ENCODE assay signal across 12 cellular contexts in the genomic region with DNA sequence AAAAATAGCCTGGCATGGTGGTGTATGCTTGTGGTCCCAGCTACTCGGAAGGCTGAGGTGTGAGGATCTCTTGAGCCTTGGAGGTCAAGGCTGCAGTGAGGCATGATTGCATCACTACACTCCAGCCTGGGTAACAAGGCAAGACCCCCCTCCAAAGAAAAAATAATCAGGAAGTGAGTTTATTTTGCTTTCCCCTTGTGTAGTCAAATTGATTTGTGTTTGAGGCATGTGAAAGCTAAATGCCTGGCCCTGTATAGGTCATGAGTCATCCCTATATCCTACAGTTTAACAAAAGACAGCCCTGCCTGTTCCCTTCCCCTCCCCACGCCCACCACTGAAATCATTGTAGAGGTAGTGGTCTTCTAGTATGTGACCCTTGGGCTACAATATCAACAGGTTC.
A peak's percentile ranks its signal among the peaks of the same experiment; 100 is the strongest.
DNase-seq lines count a peak whose midpoint lies in the region; ATAC-seq and TF ChIP-seq lines count a peak whose summit lies in the region.
"Had no signal": no experiment of that assay in that cellular context is flagged by ENCODE, and none has a peak within 500 bp of the region (broad histone marks: within the 10 kb centered on the region; RNA-seq: fewer than 3 reads in every experiment).

No MANE protein-coding gene starts in this region.

- ATAC-seq in HG03520 (IDR thresholded peaks at IDR 0.05; ENCODE audit: unreplicated experiment) = no peak

- peaks cover 3% of the 10 kb centered on the region for H3K27me3 Mint-ChIP-seq in nephron progenitor cell (ENCODE audit: low read depth, poor library complexity)
- no peaks in the 10 kb centered on the region for H3K27me3 Mint-ChIP-seq in mesothelial cell of epicardium (ENCODE audit: low read depth)

- H3K27ac Mint-ChIP-seq in nephron progenitor cell (peak overlapping the region; percentile 33), mesothelial cell of epicardium (no peak overlapping the region)
- H3K27ac Mint-ChIP-seq: brain had no signal

- H3K9me3 Mint-ChIP-seq in nephron progenitor cell = no peaks in the 10 kb centered on the region
- no peaks in the 10 kb centered on the region for H3K9me3 Mint-ChIP-seq in mesothelial cell of epicardium

- peaks cover 13% of the 10 kb centered on the region for H3K4me1 Mint-ChIP-seq in nephron progenitor cell
- peaks cover 26% of the 10 kb centered on the region for H3K4me1 Mint-ChIP-seq in mesothelial cell of epicardium

- H3K4me3 Mint-ChIP-seq in nephron progenitor cell (no peak overlapping the region), mesothelial cell of epicardium (no peak overlapping the region)
- H3K4me3 Mint-ChIP-seq: brain had no signal

- H3K36me3 Mint-ChIP-seq in nephron progenitor cell (ENCODE audit: low read depth) (no peaks in the 10 kb centered on the region), mesothelial cell of epicardium (no peaks in the 10 kb centered on the region)
- H3K36me3 Mint-ChIP-seq: brain had no signal

- DNase-seq in EL (peak; percentile 75), MV-4-11 (lab: John Stamatoyannopoulos, UW) (peak; percentile 39), dermis blood vessel endothelial cell (peak; percentile 63), nephron progenitor cell (no peak), SW 1271 (lab: John Stamatoyannopoulos, UW) (no peak), mesothelial cell of epicardium (ENCODE audit: low spot score in 2 of 2, unreplicated experiment in 2 of 2) (no peak)
- DNase-seq: activated naive CD4-positive, alpha-beta T cell; effector CD8-positive, alpha-beta T cell; posterior cingulate gyrus; stimulated activated CD4-positive, alpha-beta T cell treated with anti-CD3 and anti-CD28 coated beads, Interleukin-12 subunit alpha, Interleukin-12 subunit beta, amount 100 ng/mL, for 4 hours had no signal

- TF ChIP-seq CTCF in nephron progenitor cell (IDR thresholded peaks at IDR 0.05) (no peak), mesothelial cell of epicardium (IDR thresholded peaks at IDR 0.05; ENCODE audit: unreplicated experiment) (no peak)

Comparison
In these comparisons a context has a peak if more than half of its experiments do, and no peak if none do; other contexts are left out.
1. DNase-seq: peak in EL (single experiment), MV-4-11 (single experiment) and dermis blood vessel endothelial cell (single experiment); none in nephron progenitor cell (single experiment), SW 1271 (0 of 2) and mesothelial cell of epicardium (0 of 2).